8 cellular contexts compared by ENCODE assay signal in the genomic region with DNA sequence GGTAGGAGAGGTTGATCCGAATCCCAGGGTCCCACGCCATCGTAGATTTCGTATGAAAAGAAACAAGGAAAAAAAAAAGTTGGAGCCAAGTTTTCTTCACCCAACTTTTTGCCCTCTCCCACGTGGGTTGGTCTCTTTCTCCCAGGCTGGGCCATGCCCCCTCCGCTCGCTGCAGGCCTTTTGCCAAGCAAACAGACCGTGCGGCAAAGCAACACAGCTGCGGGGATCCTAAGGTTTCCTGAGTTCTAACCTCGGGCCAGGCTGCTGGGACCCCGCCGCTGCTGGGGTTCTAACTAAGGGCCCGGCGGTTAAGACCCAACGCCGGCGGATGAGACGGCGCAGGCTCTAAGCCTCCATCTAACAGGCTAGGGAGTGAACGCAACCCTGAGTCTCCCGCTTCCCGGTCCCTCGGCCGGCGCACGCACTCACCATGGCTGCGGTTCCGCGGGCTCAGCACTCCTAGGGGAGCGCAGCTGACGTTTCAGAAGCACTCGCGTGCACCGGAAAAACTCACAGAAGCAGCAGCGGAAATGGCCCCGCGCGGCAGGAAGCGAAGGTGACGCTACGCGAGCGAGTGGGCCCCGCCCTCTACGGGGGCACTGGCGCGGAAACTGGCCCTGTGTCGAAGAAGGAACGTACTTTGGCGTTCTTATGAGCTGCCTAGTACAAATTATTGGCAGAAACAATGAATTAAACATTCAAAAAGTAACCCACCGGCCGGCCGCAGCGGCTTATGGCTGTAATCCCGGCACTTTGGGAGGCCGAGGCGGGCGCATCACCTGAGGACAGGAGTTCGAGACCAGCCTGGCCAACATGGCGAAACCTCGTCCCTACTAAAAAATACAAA. TPM values are rescaled to one million over a fixed set of nuclear protein-coding genes. Genes with fewer than 3 reads are reported as not detected.
DNase-seq lines count a peak whose midpoint lies in the region; ATAC-seq and TF ChIP-seq lines count a peak whose summit lies in the region.

Gene SNU13 (minus strand): TSS at position 503 of the 847 bp plus-strand sequence. CDS start 71 bp downstream, at position 432.

- no peaks in the 10 kb centered on the region for H3K27me3 Mint-ChIP-seq in T-helper 1 cell treated with Interleukin-12 subunit alpha and Interleukin-12 subunit beta and Interleukin-4 antibody, amounts not matched to agents 30 μg/mL and 1 μg/mL, for 36 hours (ENCODE audit: low read depth)

- no peaks in the 10 kb centered on the region for H3K27me3 ChIP-seq in heart right ventricle
- no peaks in the 10 kb centered on the region for H3K27me3 ChIP-seq in upper lobe of left lung

- peaks cover 3% of the 10 kb centered on the region for H3K36me3 Mint-ChIP-seq in T-helper 1 cell treated with Interleukin-12 subunit alpha and Interleukin-12 subunit beta and Interleukin-4 antibody, amounts not matched to agents 30 μg/mL and 1 μg/mL, for 36 hours (ENCODE audit: low read depth)

- peak within 1 kb of the TSS; percentile 52 to 95 (median 84) for H3K4me3 ChIP-seq in heart right ventricle
- H3K4me3 ChIP-seq in upper lobe of left lung, result peak within 1 kb of the TSS; percentile 71 to 90 (median 86)

- H3K4me1 ChIP-seq in heart right ventricle (peaks cover 5 to 27% (median 20%) of the 10 kb centered on the region in 9 donors), upper lobe of left lung (peaks cover 16 to 31% (median 19%) of the 10 kb centered on the region in 4 donors)

- TF ChIP-seq CTCF in GM13976 (IDR thresholded peaks at IDR 0.05; ENCODE audit: borderline replicate concordance, control extremely low read depth, extremely low read depth, insufficient read depth, missing control alignments) (no peak), heart right ventricle (IDR thresholded peaks at IDR 0.05) (peak in 3 of 9 donors; percentile 7 to 19 (median 15)), upper lobe of left lung (IDR thresholded peaks at IDR 0.05) (peak in 4 of 6 experiments; percentile 24 to 48 (median 40))

- ATAC-seq in HG02852 (IDR thresholded peaks at IDR 0.05; ENCODE audit: unreplicated experiment) (peak; percentile 85), heart right ventricle (peak; percentile 95 to 99 (median 98)), upper lobe of left lung (ENCODE audit: low FRiP score in 2 of 2) (peak; percentile 97 to 99)

- peak within 1 kb of the TSS; percentile 99 for H3K27ac Mint-ChIP-seq in T-helper 1 cell treated with Interleukin-12 subunit alpha and Interleukin-12 subunit beta and Interleukin-4 antibody, amounts not matched to agents 30 μg/mL and 1 μg/mL, for 36 hours

- no peaks in the 10 kb centered on the region for H3K9me3 Mint-ChIP-seq in T-helper 1 cell treated with Interleukin-12 subunit alpha and Interleukin-12 subunit beta and Interleukin-4 antibody, amounts not matched to agents 30 μg/mL and 1 μg/mL, for 36 hours

- TF ChIP-seq POLR2A in upper lobe of left lung (IDR thresholded peaks at IDR 0.05), result peak in 3 of 4 donors; percentile 73 to 91 (median 81)

- H3K4me3 Mint-ChIP-seq in T-helper 1 cell treated with Interleukin-12 subunit alpha and Interleukin-12 subunit beta and Interleukin-4 antibody, amounts not matched to agents 30 μg/mL and 1 μg/mL, for 36 hours, result peak within 1 kb of the TSS; percentile 93

- intact Hi-C loops in heart right ventricle (cut with DNase I) (loop anchor here in 3 of 10 donors (1.0 to 2.0 kb wide), 2 partner anchors 22 to 68 kb away; no protein-coding TSS in a partner anchor), posterior vena cava (cut with DNase I) (no loop called here)

- peaks cover 21% of the 10 kb centered on the region for H3K4me1 Mint-ChIP-seq in T-helper 1 cell treated with Interleukin-12 subunit alpha and Interleukin-12 subunit beta and Interleukin-4 antibody, amounts not matched to agents 30 μg/mL and 1 μg/mL, for 36 hours (ENCODE audit: low read depth)

- H3K9me3 ChIP-seq in heart right ventricle (no peaks in the 10 kb centered on the region), upper lobe of left lung (no peaks in the 10 kb centered on the region)

- in situ Hi-C loops in GM13976 (cut with MboI; ENCODE audit: low sequenced_read_pairs, unreplicated experiment), result no loop called here

- peak in 2 of 4 donors; percentile 86 to 92 for TF ChIP-seq EP300 in upper lobe of left lung (IDR thresholded peaks at IDR 0.05)

- H3K27ac ChIP-seq in heart right ventricle (peak within 1 kb of the TSS; percentile 73 to 99 (median 96)), upper lobe of left lung (peak within 1 kb of the TSS; percentile 92 to 98 (median 98))

- H3K36me3 ChIP-seq in heart right ventricle (peaks cover 0 to 9% (median 0%) of the 10 kb centered on the region in 9 donors), upper lobe of left lung (peaks cover 0 to 4% (median 2%) of the 10 kb centered on the region in 4 donors)

- peak; percentile 96 for DNase-seq in GM13976 (ENCODE audit: low spot score)
- DNase-seq in NCI-H146 treated with DMSO at 0.1 percent for 48 hours (lab: John Stamatoyannopoulos, UW; ENCODE audit: unreplicated experiment), result peak; percentile 46
- DNase-seq in amniotic epithelial cell (ENCODE audit: low read depth), result peak; percentile 90
- DNase-seq in heart right ventricle, result peak; percentile 92 to 93
- peak; percentile 98 for DNase-seq in posterior vena cava (ENCODE audit: low spot score)
- peak; percentile 96 for DNase-seq in upper lobe of left lung

- 1% methylated on average over 62 of the region's 62 CpGs for WGBS in heart right ventricle, 2 donors
- 1% methylated on average over 37 to 48 of the region's 62 CpGs for WGBS in upper lobe of left lung, 2 donors

RNA-seq across cellular contexts. Expression of gene SNU13, which starts in this region (rescaled TPM):
- total RNA-seq in heart right ventricle, result 100 to 1,000 TPM; 183 to 274 (median 195) TPM
- 100 to 1,000 TPM; 203 to 323 TPM for polyA plus RNA-seq in heart right ventricle
- total RNA-seq in posterior vena cava, result 100 to 1,000 TPM in 1 of 2 donors, 10 to 100 TPM in 1; 86.2 to 103 TPM
- 100 to 1,000 TPM in 3 of 6 donors, 10 to 100 TPM in 3; 40.9 to 124 (median 92.0) TPM for total RNA-seq in upper lobe of left lung

Comparison
In these comparisons a context has a peak if more than half of its experiments do, and no peak if none do; other contexts are left out.
1. Peak in every context shown above with its lines: DNase-seq, ATAC-seq, H3K4me3 ChIP-seq and H3K27ac ChIP-seq.
2. DNase-seq: peak in every context shown above with its lines; median percentile 98 in posterior vena cava; 96 in GM13976; 96 in upper lobe of left lung; 92 in heart right ventricle; 90 in amniotic epithelial cell; 46 in NCI-H146 treated with DMSO at 0.1 percent for 48 hours.